Comparison of ENCODE assay signal across 8 cellular contexts in the genomic region with DNA sequence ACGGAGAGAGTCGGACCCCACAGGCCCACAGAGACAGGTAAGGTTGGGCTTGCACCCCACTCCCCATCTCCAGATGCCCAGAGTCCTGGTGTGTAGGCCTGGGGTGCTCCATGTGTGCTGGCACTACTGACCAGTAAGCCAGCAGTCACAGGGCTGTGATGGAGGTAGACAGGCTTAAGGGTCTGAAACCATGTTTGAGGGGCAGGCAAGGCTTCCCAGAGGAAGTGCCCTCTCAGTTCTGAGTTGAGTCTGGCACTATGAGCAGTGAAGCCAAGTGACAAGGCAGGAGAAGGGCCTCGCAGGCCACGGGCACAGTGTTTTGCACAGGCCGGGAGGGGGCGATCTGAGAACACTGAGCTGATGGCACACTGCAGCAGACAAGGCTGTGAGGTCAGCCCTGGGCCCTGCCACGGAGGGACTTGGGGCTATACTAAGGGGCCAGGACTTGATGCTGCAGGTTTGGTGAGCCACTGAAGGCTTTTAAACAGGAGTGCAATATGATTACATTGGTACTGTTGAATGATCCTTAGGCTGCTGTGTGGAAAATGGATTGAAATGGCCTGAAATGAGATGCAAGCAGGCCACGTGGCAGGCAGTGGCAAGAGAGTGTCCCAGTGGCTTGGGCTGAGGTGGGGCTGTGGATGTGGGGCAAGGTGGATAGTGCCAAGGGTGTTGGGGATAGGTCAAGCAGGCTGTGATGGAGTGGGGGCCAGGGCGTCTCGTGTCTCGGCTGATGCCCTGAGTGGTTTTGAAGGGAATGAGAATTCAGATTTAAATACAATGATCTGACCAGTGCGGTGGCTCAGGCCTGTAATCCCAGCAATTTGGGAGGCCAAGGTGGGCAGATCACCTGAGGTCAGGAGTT. TPM values are rescaled to one million over a fixed set of nuclear protein-coding genes. Genes with fewer than 3 reads are reported as not detected.
DNase-seq lines count a peak whose midpoint lies in the region; ATAC-seq and TF ChIP-seq lines count a peak whose summit lies in the region.

No MANE protein-coding gene starts in this region.

- 46 to 58% (median 53%) methylated on average over 10 to 12 of the region's 12 CpGs for WGBS in spleen, 5 donors

- H3K27ac ChIP-seq in spleen = no peak overlapping the region

- peaks cover 16 to 26% (median 17%) of the 10 kb centered on the region in 3 donors for H3K27me3 Mint-ChIP-seq in CD14-positive monocyte (ENCODE audit: low read depth in 3 of 3)

- no peaks in the 10 kb centered on the region for H3K9me3 Mint-ChIP-seq in CD14-positive monocyte

- peaks cover 0 to 16% (median 0%) of the 10 kb centered on the region in 6 donors for H3K4me1 ChIP-seq in spleen

- DNase-seq in CD14-positive monocyte (ENCODE audit: low spot score) (peak; percentile 80), LHCN-M2 (ENCODE audit: low read depth) (peak; percentile 56), T-helper 22 cell (ENCODE audit: low read depth) (peak; percentile 46), amygdala (lab: John Stamatoyannopoulos, UW) (peak in 30 of 56 donors; percentile 5 to 60 (median 24)), hepatic stellate cell (ENCODE audit: low spot score) (peak; percentile 96), spleen (peak; percentile 95)

- ATAC-seq in GM19452 (IDR thresholded peaks at IDR 0.05; ENCODE audit: unreplicated experiment) = peak; percentile 78
- no peak for ATAC-seq in GM21528 (IDR thresholded peaks at IDR 0.05; ENCODE audit: low FRiP score, unreplicated experiment)

- H3K36me3 Mint-ChIP-seq in CD14-positive monocyte = no peaks in the 10 kb centered on the region

- TF ChIP-seq CTCF in CD14-positive monocyte (IDR thresholded peaks at IDR 0.05) (peak; percentile 82), spleen (IDR thresholded peaks at IDR 0.05 in 8 of 11, conservative IDR thresholded peaks at IDR 0.05 in 3 of 11) (peak; percentile 64 to 90 (median 80))

- no peak for TF ChIP-seq POLR2A in spleen (IDR thresholded peaks at IDR 0.05)

- peaks cover 0 to 8% (median 0%) of the 10 kb centered on the region in 7 donors for H3K27me3 ChIP-seq in spleen (replicated peaks in 1 of 7)

- no peaks in the 10 kb centered on the region for H3K9me3 ChIP-seq in spleen

- H3K36me3 ChIP-seq in spleen = no peaks in the 10 kb centered on the region

- intact Hi-C loops in CD14-positive monocyte (cut with micrococcal nuclease) (loop anchor here (1.0 to 10.0 kb wide), 6 partner anchors 72 to 244 kb away; no protein-coding TSS in a partner anchor), spleen (cut with DNase I; ENCODE audit: low total_unique reads) (loop anchor here (5.0 kb wide), 1 partner anchor 244 kb away; no protein-coding TSS in a partner anchor)

- H3K4me3 ChIP-seq in spleen = no peak overlapping the region

- peak overlapping the region in 2 of 7 donors; percentile 32 to 79 for H3K27ac Mint-ChIP-seq in CD14-positive monocyte

- H3K4me1 Mint-ChIP-seq in CD14-positive monocyte = peaks cover 4% of the 10 kb centered on the region

- H3K4me3 Mint-ChIP-seq in CD14-positive monocyte = peak overlapping the region in 1 of 2 donors; percentile 39

RNA-seq across cellular contexts. Expression of a gene that starts 20.3 kb away (rescaled TPM):
- polyA plus RNA-seq in CD14-positive monocyte = not detected
- total RNA-seq in LHCN-M2 (2014; rRNA removed) = under 0.01 and 0.06 TPM in 2 replicates
- not detected for polyA plus RNA-seq in LHCN-M2 (2012)
- under 1 TPM in 6 of 7 donors, not detected in 1; 0.07 to 0.32 (median 0.11) TPM for total RNA-seq in spleen
- under 1 TPM; 0.05 to 0.19 (median 0.07) TPM for polyA plus RNA-seq in spleen

RNA-seq across cellular contexts. Expression of a gene that starts 34.3 kb away (rescaled TPM):
- 10 to 100 TPM; 42.7 to 55.4 TPM for polyA plus RNA-seq in CD14-positive monocyte
- 102 and 103 TPM in 2 replicates for total RNA-seq in LHCN-M2 (2014; rRNA removed)
- polyA plus RNA-seq in LHCN-M2 (2012) = 76.0 TPM
- total RNA-seq in spleen = 10 to 100 TPM; 33.2 to 94.8 (median 54.0) TPM
- polyA plus RNA-seq in spleen = 100 to 1,000 TPM; 126 to 201 (median 153) TPM

RNA-seq across cellular contexts. Expression of a gene that starts 34.5 kb away (rescaled TPM):
- polyA plus RNA-seq in CD14-positive monocyte = not detected
- not detected in 2 replicates for total RNA-seq in LHCN-M2 (2014; rRNA removed)
- not detected for polyA plus RNA-seq in LHCN-M2 (2012)
- total RNA-seq in spleen = not detected
- not detected for polyA plus RNA-seq in spleen

RNA-seq across cellular contexts. Expression of a gene that starts 45.1 kb away (rescaled TPM):
- polyA plus RNA-seq in CD14-positive monocyte (1 to 10 TPM; 1.2 to 1.6 TPM), spleen (10 to 100 TPM; 15.1 to 36.5 (median 35.8) TPM)
- total RNA-seq in LHCN-M2 (2014; rRNA removed) (not detected in 2 replicates), spleen (10 to 100 TPM in 1 of 7 donors, 1 to 10 TPM in 6; 6.4 to 11.6 (median 7.1) TPM)
- polyA plus RNA-seq in LHCN-M2 (2012) = not detected

Comparison
In these comparisons a context has a peak if more than half of its experiments do, and no peak if none do; other contexts are left out.
1. DNase-seq: peak in every context shown above with its lines; median percentile 96 in hepatic stellate cell; 95 in spleen; 80 in CD14-positive monocyte; 56 in LHCN-M2; 46 in T-helper 22 cell; 24 in amygdala.